17 cellular contexts compared by ENCODE assay signal in the genomic region with DNA sequence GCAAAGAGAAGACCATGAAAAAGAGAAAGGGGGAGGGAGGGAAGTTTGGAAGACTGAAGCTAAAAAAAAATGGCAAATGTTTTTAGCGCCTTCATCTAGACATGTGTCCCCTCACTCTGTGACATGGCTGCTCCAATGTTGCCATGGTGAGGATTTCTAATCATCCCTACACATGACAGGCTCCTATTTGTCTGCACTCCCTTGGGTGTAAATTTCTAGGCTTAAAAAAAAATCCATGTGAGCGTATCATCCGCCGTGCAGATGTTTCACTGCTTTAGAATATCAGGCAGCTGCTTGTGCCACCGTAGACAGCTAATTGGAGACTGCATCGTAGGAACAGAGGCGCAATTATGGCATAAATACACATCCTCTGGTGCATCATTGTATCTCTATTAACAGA.
"Had no signal": no experiment of that assay in that cellular context is flagged by ENCODE, and none has a peak within 500 bp of the region (broad histone marks: within the 10 kb centered on the region; RNA-seq: fewer than 3 reads in every experiment).

No MANE protein-coding gene starts in this region.

- H3K27me3 ChIP-seq: ascending aorta, testis, upper lobe of right lung had no signal

- H3K4me1 ChIP-seq: ascending aorta, psoas muscle, spleen, testis, upper lobe of right lung had no signal

- H3K4me1 Mint-ChIP-seq: naive thymus-derived CD4-positive, alpha-beta T cell had no signal

- H3K36me3 Mint-ChIP-seq: naive thymus-derived CD4-positive, alpha-beta T cell had no signal

- H3K9me3 ChIP-seq: ascending aorta, psoas muscle, spleen, testis, upper lobe of right lung had no signal

- ATAC-seq: activated CD8-positive, alpha-beta T cell treated with anti-CD3 and anti-CD28 coated beads, Interleukin-2, amount 10 ng/mL, durations not matched to agents 7 days and 5 days; esophagus mucosa; naive thymus-derived CD4-positive, alpha-beta T cell; psoas muscle; sciatic nerve; stimulated activated naive CD8-positive, alpha-beta T cell treated with anti-CD3 and anti-CD28 coated beads, Interleukin-15, Interleukin-2, amounts not matched to agents 100 U/mL and 50 U/mL, for 24 hours; upper lobe of right lung had no signal

- H3K4me3 ChIP-seq: ascending aorta, psoas muscle, spleen, testis, upper lobe of right lung had no signal

- H3K4me3 Mint-ChIP-seq: activated CD8-positive, alpha-beta T cell treated with anti-CD3 and anti-CD28 coated beads, Interleukin-2, amount 10 ng/mL, durations not matched to agents 7 days and 5 days; naive thymus-derived CD4-positive, alpha-beta T cell had no signal

- H3K36me3 ChIP-seq: ascending aorta, spleen, upper lobe of right lung, WERI-Rb-1 had no signal

- H3K27ac Mint-ChIP-seq: activated CD8-positive, alpha-beta T cell treated with anti-CD3 and anti-CD28 coated beads, Interleukin-2, amount 10 ng/mL, durations not matched to agents 7 days and 5 days; naive thymus-derived CD4-positive, alpha-beta T cell had no signal

- H3K27ac ChIP-seq: ascending aorta, dorsolateral prefrontal cortex, psoas muscle, spleen, testis, upper lobe of right lung, WERI-Rb-1 had no signal

- DNase-seq: activated CD4-positive, alpha-beta T cell treated with anti-CD3 and anti-CD28 coated beads for 48 hours; activated CD8-positive, alpha-beta memory T cell treated with anti-CD3 and anti-CD28 coated beads, Interleukin-2, amount 50 U/mL, for 48 hours; activated CD8-positive, alpha-beta T cell treated with anti-CD3 and anti-CD28 coated beads, Interleukin-2, amount 10 ng/mL, durations not matched to agents 7 days and 5 days; activated naive CD4-positive, alpha-beta T cell; dorsolateral prefrontal cortex; mammary epithelial cell; naive thymus-derived CD4-positive, alpha-beta T cell; psoas muscle; spleen; stimulated activated CD4-positive, alpha-beta T cell treated with anti-CD3 and anti-CD28 coated beads, Interleukin-2, amount 100 ng/mL, for 24 hours; stimulated activated naive CD8-positive, alpha-beta T cell treated with anti-CD3 and anti-CD28 coated beads, Interleukin-15, Interleukin-2, amounts not matched to agents 100 U/mL and 50 U/mL, for 24 hours; testis; upper lobe of right lung; WERI-Rb-1 had no signal
